In genomic region chr10:59176241-59177030, GRCh38 we compare ENCODE assay signal across 9 cellular contexts. TPM values are rescaled to one million over a fixed set of nuclear protein-coding genes. Genes with fewer than 3 reads are reported as not detected.
DNase-seq lines count a peak whose midpoint lies in the region; ATAC-seq, FAIRE-seq and TF ChIP-seq lines count a peak whose summit lies in the region.
"Had no signal": no experiment of that assay in that cellular context is flagged by ENCODE, and none has a peak within 500 bp of the region (broad histone marks: within the 10 kb centered on the region; RNA-seq: fewer than 3 reads in every experiment).

Gene PHYHIPL (plus strand): TSS chr10:59176643. CDS start chr10:59176854, 211 bp downstream.

- peak; percentile 42 for DNase-seq in NCI-H82 treated with DMSO at 0.1 percent for 48 hours (lab: John Stamatoyannopoulos, UW; ENCODE audit: unreplicated experiment)
- peak; percentile 71 for DNase-seq in globus pallidus (ENCODE audit: low spot score)
- DNase-seq in pancreas = peak; percentile 60 to 88 (median 70)
- DNase-seq in immature natural killer cell = no peak
- no peak for DNase-seq in natural killer cell treated with Interleukin-12 subunit alpha and Interleukin-12 subunit beta and Interleukin-15 and Interleukin-18, amount 100 ng/mL, for 72 hours (ENCODE audit: low spot score)
- no peak for DNase-seq in activated CD4-positive, alpha-beta T cell treated with anti-CD3 and anti-CD28 coated beads, Interleukin-2, amount 10 ng/mL, durations not matched to agents 24 days and 14 days

- H3K27me3 Mint-ChIP-seq in immature natural killer cell (ENCODE audit: low read depth in 3 of 3) = peaks cover 4 to 6% (median 5%) of the 10 kb centered on the region in 3 donors
- H3K27me3 Mint-ChIP-seq in natural killer cell treated with Interleukin-12 subunit alpha and Interleukin-12 subunit beta and Interleukin-15 and Interleukin-18, amount 100 ng/mL, for 72 hours = peaks cover 7 to 8% of the 10 kb centered on the region in 2 donors
- H3K27me3 Mint-ChIP-seq in activated CD4-positive, alpha-beta T cell treated with anti-CD3 and anti-CD28 coated beads, Interleukin-2, amount 10 ng/mL, durations not matched to agents 24 days and 14 days = peaks cover 16% of the 10 kb centered on the region

- H3K4me1 Mint-ChIP-seq in immature natural killer cell = no peaks in the 10 kb centered on the region
- H3K4me1 Mint-ChIP-seq in natural killer cell treated with Interleukin-12 subunit alpha and Interleukin-12 subunit beta and Interleukin-15 and Interleukin-18, amount 100 ng/mL, for 72 hours (ENCODE audit: low read depth in 2 of 2) = no peaks in the 10 kb centered on the region
- H3K4me1 Mint-ChIP-seq in activated CD4-positive, alpha-beta T cell treated with anti-CD3 and anti-CD28 coated beads, Interleukin-2, amount 10 ng/mL, durations not matched to agents 24 days and 14 days = peaks cover 2% of the 10 kb centered on the region

- CTCF ChIA-PET in HEK293 (lab: Yijun Ruan, JAX) = no interaction called here

- POLR2A ChIA-PET in HEK293 (lab: Yijun Ruan, JAX) = no interaction called here

- intact Hi-C loops in pancreas (cut with DNase I) = loop anchor here in 1 of 3 donors (5.0 kb wide), 1 partner anchor 214 kb away; no protein-coding TSS in a partner anchor
- intact Hi-C loops in activated CD4-positive, alpha-beta T cell treated with anti-CD3 and anti-CD28 coated beads, Interleukin-2, amount 10 ng/mL, durations not matched to agents 24 days and 14 days (cut with micrococcal nuclease) = no loop called here

- no peak within 1 kb of the TSS for H3K27ac ChIP-seq in HEK293 (ENCODE audit: extremely low read depth, low read depth, low read length)
- peak within 1 kb of the TSS; percentile 70 to 95 (median 84) for H3K27ac ChIP-seq in pancreas

- peak within 1 kb of the TSS in 1 of 5 donors; percentile 3 for H3K4me3 Mint-ChIP-seq in immature natural killer cell
- no peak within 1 kb of the TSS for H3K4me3 Mint-ChIP-seq in natural killer cell treated with Interleukin-12 subunit alpha and Interleukin-12 subunit beta and Interleukin-15 and Interleukin-18, amount 100 ng/mL, for 72 hours
- no peak within 1 kb of the TSS for H3K4me3 Mint-ChIP-seq in activated CD4-positive, alpha-beta T cell treated with anti-CD3 and anti-CD28 coated beads, Interleukin-2, amount 10 ng/mL, durations not matched to agents 24 days and 14 days

- H3K9me3 ChIP-seq in HEK293 (ENCODE audit: control insufficient read depth, insufficient read depth, low read depth, low read length) = no peaks in the 10 kb centered on the region
- no peaks in the 10 kb centered on the region for H3K9me3 ChIP-seq in pancreas

- H3K36me3 ChIP-seq in HEK293 (ENCODE audit: control insufficient read depth in 2 of 2, insufficient read depth in 1 of 2, low read length in 2 of 2) = no peaks in the 10 kb centered on the region
- H3K36me3 ChIP-seq in pancreas = no peaks in the 10 kb centered on the region

- peak; percentile 81 to 87 (median 84) for ATAC-seq in pancreas
- ATAC-seq in natural killer cell treated with Interleukin-12 subunit alpha and Interleukin-12 subunit beta and Interleukin-15 and Interleukin-18, amount 100 ng/mL, for 72 hours = no peak
- no peak for ATAC-seq in GM18907 (IDR thresholded peaks at IDR 0.05; ENCODE audit: unreplicated experiment)
- ATAC-seq: K562 had no signal

- H3K36me3 Mint-ChIP-seq in immature natural killer cell = peaks cover 0 to 8% (median 0%) of the 10 kb centered on the region in 3 donors
- H3K36me3 Mint-ChIP-seq in natural killer cell treated with Interleukin-12 subunit alpha and Interleukin-12 subunit beta and Interleukin-15 and Interleukin-18, amount 100 ng/mL, for 72 hours = peaks cover 6% of the 10 kb centered on the region
- no peaks in the 10 kb centered on the region for H3K36me3 Mint-ChIP-seq in activated CD4-positive, alpha-beta T cell treated with anti-CD3 and anti-CD28 coated beads, Interleukin-2, amount 10 ng/mL, durations not matched to agents 24 days and 14 days (ENCODE audit: low read depth)

- TF ChIP-seq CTCF in HEK293 (tag by site-specific recombination; IDR thresholded peaks at IDR 0.05) (no peak), pancreas (IDR thresholded peaks at IDR 0.05) (no peak)

- peak within 1 kb of the TSS; percentile 43 for H3K4me3 ChIP-seq in HEK293 (ENCODE audit: low read depth, low read length)
- H3K4me3 ChIP-seq in pancreas = peak within 1 kb of the TSS; percentile 56 to 73 (median 60)
- H3K4me3 ChIP-seq: K562 had no signal

- H3K9me3 Mint-ChIP-seq in immature natural killer cell = peaks cover 2 to 22% (median 14%) of the 10 kb centered on the region in 6 donors
- H3K9me3 Mint-ChIP-seq in natural killer cell treated with Interleukin-12 subunit alpha and Interleukin-12 subunit beta and Interleukin-15 and Interleukin-18, amount 100 ng/mL, for 72 hours = peaks cover 5% of the 10 kb centered on the region
- no peaks in the 10 kb centered on the region for H3K9me3 Mint-ChIP-seq in activated CD4-positive, alpha-beta T cell treated with anti-CD3 and anti-CD28 coated beads, Interleukin-2, amount 10 ng/mL, durations not matched to agents 24 days and 14 days

- 0 to 1% methylated on average over 59 to 89 of the region's 90 CpGs for WGBS in pancreas, 2 donors

- FAIRE-seq in pancreas (lab: Jason Lieb, UNC) = no peak
- FAIRE-seq: K562 had no signal

- H3K27me3 ChIP-seq in pancreas = no peaks in the 10 kb centered on the region

- H3K27ac Mint-ChIP-seq in immature natural killer cell = no peak within 1 kb of the TSS
- no peak within 1 kb of the TSS for H3K27ac Mint-ChIP-seq in natural killer cell treated with Interleukin-12 subunit alpha and Interleukin-12 subunit beta and Interleukin-15 and Interleukin-18, amount 100 ng/mL, for 72 hours
- H3K27ac Mint-ChIP-seq in activated CD4-positive, alpha-beta T cell treated with anti-CD3 and anti-CD28 coated beads, Interleukin-2, amount 10 ng/mL, durations not matched to agents 24 days and 14 days = no peak within 1 kb of the TSS

- H3K4me1 ChIP-seq in HEK293 (ENCODE audit: control insufficient read depth, insufficient read depth, low read length) = peaks cover 3% of the 10 kb centered on the region; the same call in 1 of the 2 replicates
- H3K4me1 ChIP-seq in pancreas = peaks cover 3 to 10% (median 10%) of the 10 kb centered on the region in 3 donors

TF ChIP-seq in HEK293, 187 proteins besides CTCF, POLR2A, EP300 and RAD21 (continues in another document):
- TF ChIP-seq ZNF335 (tag by site-specific recombination; conservative IDR thresholded peaks at IDR 0.05) (peak; percentile 66), ZNF416 (tag by site-specific recombination; IDR thresholded peaks at IDR 0.05) (no peak), ZNF341 (tag by site-specific recombination; IDR thresholded peaks at IDR 0.05; ENCODE audit: low read depth) (peak; percentile 77), ZSCAN30 (tag by site-specific recombination; IDR thresholded peaks at IDR 0.05) (no peak), ZNF529 (tag by site-specific recombination; IDR thresholded peaks at IDR 0.05; ENCODE audit: insufficient replicate concordance) (no peak), ZNF692 (tag by site-specific recombination; IDR thresholded peaks at IDR 0.05) (peak; percentile 52), SP2 (tag by site-specific recombination; IDR thresholded peaks at IDR 0.05) (0 out of 2 replicates have a peak, but pooled peaks have one; percentile 5), SCRT2 (tag by site-specific recombination; IDR thresholded peaks at IDR 0.05) (0 out of 2 replicates have a peak, but pooled peaks have one; percentile 17)
- TF ChIP-seq, protein P1, sequence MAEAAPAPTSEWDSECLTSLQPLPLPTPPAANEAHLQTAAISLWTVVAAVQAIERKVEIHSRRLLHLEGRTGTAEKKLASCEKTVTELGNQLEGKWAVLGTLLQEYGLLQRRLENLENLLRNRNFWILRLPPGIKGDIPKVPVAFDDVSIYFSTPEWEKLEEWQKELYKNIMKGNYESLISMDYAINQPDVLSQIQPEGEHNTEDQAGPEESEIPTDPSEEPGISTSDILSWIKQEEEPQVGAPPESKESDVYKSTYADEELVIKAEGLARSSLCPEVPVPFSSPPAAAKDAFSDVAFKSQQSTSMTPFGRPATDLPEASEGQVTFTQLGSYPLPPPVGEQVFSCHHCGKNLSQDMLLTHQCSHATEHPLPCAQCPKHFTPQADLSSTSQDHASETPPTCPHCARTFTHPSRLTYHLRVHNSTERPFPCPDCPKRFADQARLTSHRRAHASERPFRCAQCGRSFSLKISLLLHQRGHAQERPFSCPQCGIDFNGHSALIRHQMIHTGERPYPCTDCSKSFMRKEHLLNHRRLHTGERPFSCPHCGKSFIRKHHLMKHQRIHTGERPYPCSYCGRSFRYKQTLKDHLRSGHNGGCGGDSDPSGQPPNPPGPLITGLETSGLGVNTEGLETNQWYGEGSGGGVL (tag by site-specific recombination; IDR thresholded peaks at IDR 0.05) = peak; percentile 49
- TF ChIP-seq, protein P2, sequence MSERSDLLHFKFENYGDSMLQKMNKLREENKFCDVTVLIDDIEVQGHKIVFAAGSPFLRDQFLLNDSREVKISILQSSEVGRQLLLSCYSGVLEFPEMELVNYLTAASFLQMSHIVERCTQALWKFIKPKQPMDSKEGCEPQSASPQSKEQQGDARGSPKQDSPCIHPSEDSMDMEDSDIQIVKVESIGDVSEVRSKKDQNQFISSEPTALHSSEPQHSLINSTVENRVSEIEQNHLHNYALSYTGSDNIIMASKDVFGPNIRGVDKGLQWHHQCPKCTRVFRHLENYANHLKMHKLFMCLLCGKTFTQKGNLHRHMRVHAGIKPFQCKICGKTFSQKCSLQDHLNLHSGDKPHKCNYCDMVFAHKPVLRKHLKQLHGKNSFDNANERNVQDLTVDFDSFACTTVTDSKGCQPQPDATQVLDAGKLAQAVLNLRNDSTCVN (tag by site-specific recombination; optimal IDR thresholded peaks at IDR 0.05) = peak; percentile 66

RNA-seq across cellular contexts. Expression of gene PHYHIPL, which starts in this region (rescaled TPM):
- total RNA-seq in pancreas = 10 to 100 TPM in 1 of 6 donors, 1 to 10 TPM in 5; 3.8 to 12.8 (median 6.4) TPM
- polyA plus RNA-seq in pancreas (1 to 10 TPM; 1.9 to 4.7 TPM), immature natural killer cell (not detected)
- not detected for total RNA-seq in natural killer cell treated with Interleukin-12 subunit alpha and Interleukin-12 subunit beta and Interleukin-15 and Interleukin-18, amount 100 ng/mL, for 72 hours
- not detected in 2 replicates for total RNA-seq in activated CD4-positive, alpha-beta T cell treated with anti-CD3 and anti-CD28 coated beads, Interleukin-2, amount 10 ng/mL, durations not matched to agents 24 days and 14 days
- total RNA-seq: K562 had no signal
- polyA plus RNA-seq: K562 had no signal

Comparison
In these comparisons a context has a peak if more than half of its experiments do, and no peak if none do; other contexts are left out.
1. DNase-seq: peak in NCI-H82 treated with DMSO at 0.1 percent for 48 hours (single experiment), globus pallidus (single experiment) and pancreas (6 of 6); none in immature natural killer cell (0 of 3), natural killer cell treated with Interleukin-12 subunit alpha and Interleukin-12 subunit beta and Interleukin-15 and Interleukin-18, amount 100 ng/mL, for 72 hours (single experiment) and activated CD4-positive, alpha-beta T cell treated with anti-CD3 and anti-CD28 coated beads, Interleukin-2, amount 10 ng/mL, durations not matched to agents 24 days and 14 days (single experiment).
2. ATAC-seq: peak in pancreas (4 of 4); none in natural killer cell treated with Interleukin-12 subunit alpha and Interleukin-12 subunit beta and Interleukin-15 and Interleukin-18, amount 100 ng/mL, for 72 hours (0 of 2) and GM18907 (single experiment).